2 cellular contexts compared by ENCODE assay signal in genomic region chr20:8854566-8854965, GRCh38.
A peak's percentile ranks its signal among the peaks of the same experiment; 100 is the strongest.
TF ChIP-seq lines count a peak whose summit lies in the region.

No MANE protein-coding gene starts in this region.

TF ChIP-seq in IMR-90, 13 proteins besides CTCF, POLR2A, EP300 and RAD21:
- TF ChIP-seq NFE2L2 (IDR thresholded peaks at IDR 0.05; ENCODE audit: low read depth, low read length) (no peak), FOS (IDR thresholded peaks at IDR 0.05; ENCODE audit: low read depth, low read length) (no peak), CHD1 (IDR thresholded peaks at IDR 0.05; ENCODE audit: low read depth, low read length) (no peak), RFX5 (IDR thresholded peaks at IDR 0.05; ENCODE audit: low read depth, low read length) (no peak), SMC3 (IDR thresholded peaks at IDR 0.05; ENCODE audit: low read depth, low read length) (no peak), CEBPB (IDR thresholded peaks at IDR 0.05; ENCODE audit: low read depth, low read length) (no peak), RCOR1 (IDR thresholded peaks at IDR 0.05; ENCODE audit: insufficient replicate concordance, low read length) (no peak), MXI1 (IDR thresholded peaks at IDR 0.05; ENCODE audit: borderline replicate concordance, low read depth, low read length) (no peak), BHLHE40 (IDR thresholded peaks at IDR 0.05; ENCODE audit: low read depth, low read length) (no peak), USF2 (IDR thresholded peaks at IDR 0.05; ENCODE audit: low read depth, low read length) (no peak), MAZ (IDR thresholded peaks at IDR 0.05; ENCODE audit: borderline replicate concordance, low read depth, low read length) (no peak), ELK1 (IDR thresholded peaks at IDR 0.05; ENCODE audit: borderline replicate concordance, low read depth, low read length) (no peak), MAFK (IDR thresholded peaks at IDR 0.05; ENCODE audit: low read depth, low read length) (no peak)

TF ChIP-seq in HepG2, 621 proteins besides CTCF, POLR2A, EP300 and RAD21:
- TF ChIP-seq ELF4 (CRISPR knock-in tag; IDR thresholded peaks at IDR 0.05; ENCODE audit: borderline replicate concordance) (0 out of 2 replicates have a peak, but pooled peaks have one; percentile 4), ZNF619 (CRISPR knock-in tag; IDR thresholded peaks at IDR 0.05) (no peak)
TF ChIP-seq in HepG2: peak in this region for 1.
